In genomic region chr17:45554479-45554878, GRCh38 we compare ENCODE assay signal across 1 cellular context.
A peak's percentile ranks its signal among the peaks of the same experiment; 100 is the strongest.
DNase-seq lines count a peak whose midpoint lies in the region; ATAC-seq, FAIRE-seq and TF ChIP-seq lines count a peak whose summit lies in the region.
"Not testable (repeated sequence)": the region's sequence is repeated elsewhere in the genome, so short reads cannot be mapped to it uniquely, and the experiment has no call there.

No MANE protein-coding gene starts in this region.

- H2AFZ ChIP-seq in GM12878 (ENCODE audit: control insufficient read depth, low read depth, low read length), result not testable (repeated sequence)

- H3K27ac ChIP-seq in GM12878 (ENCODE audit: control insufficient read depth, insufficient read depth), result not testable (repeated sequence)

- not testable (repeated sequence) for H3K9ac ChIP-seq in GM12878 (ENCODE audit: control insufficient read depth, insufficient read depth, low read length)

- H3K4me1 ChIP-seq in GM12878 (ENCODE audit: control insufficient read depth, insufficient read depth, low read length), result not testable (repeated sequence)

- SMC1A ChIA-PET in GM12878 (lab: Charles Lee; ENCODE audit: uncharacterized antibody, unreplicated experiment), result not testable (repeated sequence)

- TF ChIP-seq CTCF in GM12878 (IDR thresholded peaks at IDR 0.05 in 2 of 3, conservative IDR thresholded peaks at IDR 0.05 in 1 of 3; ENCODE audit: control insufficient read depth in 2 of 3, extremely low read depth in 1 of 3, insufficient read depth in 1 of 3, low read depth in 3 of 3, low read length in 3 of 3), result not testable (repeated sequence)

- not testable (repeated sequence) for H3K9me3 ChIP-seq in GM12878 (replicated peaks; ENCODE audit: control insufficient read depth, insufficient read depth, low read length)

- WGBS in GM12878 (ENCODE audit: insufficient coverage, insufficient replicate concordance, low lambda C conversion rate, missing lambda C conversion rate), result no CpG with 5 or more reads among the region's 1 CpG

- RAD21 ChIA-PET in GM12878 (lab: Charles Lee; ENCODE audit: unreplicated experiment), result not testable (repeated sequence)

- not testable (repeated sequence) for FAIRE-seq in GM12878 (lab: Jason Lieb, UNC)

- TF ChIP-seq POLR2A in GM12878 (IDR thresholded peaks at IDR 0.05; ENCODE audit: low read depth, low read length), result not testable (repeated sequence)

- H3K36me3 ChIP-seq in GM12878 (ENCODE audit: control insufficient read depth in 2 of 2, insufficient read depth in 2 of 2, low read length in 1 of 2), result not testable (repeated sequence)

- not testable (repeated sequence) for H3K27me3 ChIP-seq in GM12878 (replicated peaks in 1 of 2; ENCODE audit: control insufficient read depth in 2 of 2, insufficient read depth in 2 of 2, low read length in 1 of 2)

- CTCF ChIA-PET in GM12878 (lab: Yijun Ruan, JAX), result not testable (repeated sequence)

- intact Hi-C loops in GM12878 (cut with micrococcal nuclease; ENCODE audit: unreplicated experiment), result not testable (repeated sequence)

- not testable (repeated sequence) for ATAC-seq in GM12878

- H4K20me1 ChIP-seq in GM12878 (ENCODE audit: control insufficient read depth, insufficient read depth), result not testable (repeated sequence)

- not testable (repeated sequence) for H3K79me2 ChIP-seq in GM12878 (ENCODE audit: control insufficient read depth, insufficient read depth, low read length)

- in situ Hi-C loops in GM12878 (cut with MboI), result not testable (repeated sequence)

- not testable (repeated sequence) for DNase-seq in GM12878 (ENCODE audit: low read depth, low spot score)

- H3K4me3 ChIP-seq in GM12878, result not testable (repeated sequence)

- H3K4me2 ChIP-seq in GM12878 (ENCODE audit: control insufficient read depth, insufficient read depth), result not testable (repeated sequence)

- TF ChIP-seq RAD21 in GM12878 (IDR thresholded peaks at IDR 0.05; ENCODE audit: insufficient read depth, low read depth, low read length), result not testable (repeated sequence)

- TSS peak; percentile 86 for BruUV-seq in GM12878 (replicated peaks; lab: Mats Ljungman, UMichigan)

- TF ChIP-seq EP300 in GM12878 (IDR thresholded peaks at IDR 0.05; ENCODE audit: borderline replicate concordance in 1 of 2, control insufficient read depth in 1 of 2, low read depth in 2 of 2, low read length in 2 of 2), result not testable (repeated sequence)

- POLR2A ChIA-PET in GM12878 (lab: Charles Lee), result not testable (repeated sequence)
